ENCODE assay signal across 10 cellular contexts in the genomic region with DNA sequence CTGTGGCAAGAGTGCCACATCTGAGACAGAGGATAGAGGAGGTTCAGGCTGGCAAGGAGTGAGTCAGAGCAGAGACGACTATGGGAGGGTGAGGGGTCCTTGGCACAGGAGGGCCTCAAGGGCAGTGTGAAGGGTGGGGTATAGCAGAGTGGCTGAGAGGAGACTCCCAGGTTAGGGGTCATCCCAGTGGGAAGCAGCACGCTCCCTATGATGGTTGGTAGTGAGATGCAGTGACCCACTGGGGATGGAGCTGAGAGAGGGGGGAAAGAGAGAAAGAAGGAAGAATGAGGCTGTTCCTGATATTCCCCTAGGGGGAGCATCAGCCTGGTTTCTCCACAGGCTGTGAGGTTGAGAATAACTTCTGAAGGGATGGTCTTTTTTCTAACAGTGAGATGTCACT.
DNase-seq lines count a peak whose midpoint lies in the region; ATAC-seq, FAIRE-seq and TF ChIP-seq lines count a peak whose summit lies in the region.
"Had no signal": no experiment of that assay in that cellular context is flagged by ENCODE, and none has a peak within 500 bp of the region (broad histone marks: within the 10 kb centered on the region; RNA-seq: fewer than 3 reads in every experiment).

No MANE protein-coding gene starts in this region.

- ATAC-seq in gastroesophageal sphincter, result no peak
- ATAC-seq: activated CD8-positive, alpha-beta memory T cell treated with anti-CD3 and anti-CD28 coated beads, Interleukin-2, amount 10 ng/mL, durations not matched to agents 7 days and 5 days; lower lobe of right lung had no signal

- H4K20me1 ChIP-seq in endothelial cell of umbilical vein (replicated peaks; ENCODE audit: control insufficient read depth, extremely low read depth, insufficient read depth, low read length), result no peaks in the 10 kb centered on the region

- H3K27me3 ChIP-seq in endothelial cell of umbilical vein (ENCODE audit: control insufficient read depth in 2 of 2, insufficient read depth in 2 of 2, low read length in 2 of 2) (no peaks in the 10 kb centered on the region), gastroesophageal sphincter (no peaks in the 10 kb centered on the region)

- TF ChIP-seq POLR2A in endothelial cell of umbilical vein (IDR thresholded peaks at IDR 0.05; ENCODE audit: low read depth, low read length), result no peak
- no peak for TF ChIP-seq POLR2A in gastroesophageal sphincter (IDR thresholded peaks at IDR 0.05)

- 89 to 90% methylated on average over 1 to 2 of the region's 2 CpGs for WGBS in gastroesophageal sphincter (ENCODE audit: low coverage in 1 of 2), 2 donors

- TF ChIP-seq EP300 in gastroesophageal sphincter (IDR thresholded peaks at IDR 0.05), result no peak

- H3K9me3 ChIP-seq in endothelial cell of umbilical vein (replicated peaks; ENCODE audit: control insufficient read depth, insufficient read depth, low read length) (no peaks in the 10 kb centered on the region), gastroesophageal sphincter (no peaks in the 10 kb centered on the region)
- H3K9me3 ChIP-seq: lower lobe of right lung had no signal

- H3K27ac ChIP-seq in endothelial cell of umbilical vein (ENCODE audit: insufficient read depth, low read depth, low read length), result no peak overlapping the region
- H3K27ac ChIP-seq in gastroesophageal sphincter, result no peak overlapping the region
- H3K27ac ChIP-seq: lower lobe of right lung had no signal

- H3K9ac ChIP-seq in endothelial cell of umbilical vein (replicated peaks; ENCODE audit: extremely low read depth, insufficient read depth, low read length), result no peak overlapping the region

- peak; percentile 21 for DNase-seq in NCI-H2196 (lab: John Stamatoyannopoulos, UW; ENCODE audit: unreplicated experiment)
- no peak for DNase-seq in NCI-H2196 treated with DMSO at 0.1 percent for 48 hours (lab: John Stamatoyannopoulos, UW; ENCODE audit: unreplicated experiment)
- peak; percentile 66 for DNase-seq in NCI-H1694 (lab: John Stamatoyannopoulos, UW)
- DNase-seq in endothelial cell of umbilical vein (ENCODE audit: low read depth, low spot score), result no peak
- peak; percentile 85 for DNase-seq in pons (ENCODE audit: low spot score)
- no peak for DNase-seq in cerebellar cortex (ENCODE audit: low spot score)
- no peak for DNase-seq in activated effector memory CD4-positive, alpha-beta T cell treated with Interleukin-2 at 50 U/mL for 16 hours
- DNase-seq: activated CD8-positive, alpha-beta memory T cell treated with anti-CD3 and anti-CD28 coated beads, Interleukin-2, amount 10 ng/mL, durations not matched to agents 7 days and 5 days; lower lobe of right lung had no signal

- H3K9me1 ChIP-seq in endothelial cell of umbilical vein (replicated peaks; ENCODE audit: control insufficient read depth, extremely low read depth, insufficient read depth, low read length), result no peaks in the 10 kb centered on the region

- no peaks in the 10 kb centered on the region for H3K79me2 ChIP-seq in endothelial cell of umbilical vein (ENCODE audit: control insufficient read depth, insufficient read depth, low read length)

- H3K4me1 ChIP-seq in endothelial cell of umbilical vein (ENCODE audit: control insufficient read depth, extremely low read depth, insufficient read depth, low read length) (no peaks in the 10 kb centered on the region), gastroesophageal sphincter (no peaks in the 10 kb centered on the region)
- H3K4me1 ChIP-seq: lower lobe of right lung had no signal

- H3K4me3 ChIP-seq in endothelial cell of umbilical vein (replicated peaks in 1 of 3; ENCODE audit: insufficient read depth in 1 of 3, low read depth in 1 of 3, low read length in 3 of 3), result no peak overlapping the region
- no peak overlapping the region for H3K4me3 ChIP-seq in gastroesophageal sphincter
- H3K4me3 ChIP-seq: lower lobe of right lung had no signal

- dilution Hi-C loops in endothelial cell of umbilical vein (cut with MboI; ENCODE audit: extremely low pct_ligation_motif_present, low sequenced_read_pairs), result no loop called here

- H3K36me3 ChIP-seq in endothelial cell of umbilical vein (ENCODE audit: control insufficient read depth in 2 of 2, extremely low read depth in 1 of 2, insufficient read depth in 2 of 2, low read length in 2 of 2) (peaks cover 0 to 2% of the 10 kb centered on the region in 2 experiments), gastroesophageal sphincter (peaks cover 0 to 55% of the 10 kb centered on the region in 2 donors)

- TF ChIP-seq CTCF in endothelial cell of umbilical vein (IDR thresholded peaks at IDR 0.05; ENCODE audit: extremely low read depth in 1 of 2, insufficient read depth in 1 of 2, low read depth in 1 of 2, low read length in 2 of 2), result peak; percentile 4 to 7
- TF ChIP-seq CTCF in gastroesophageal sphincter (IDR thresholded peaks at IDR 0.05), result no peak

- CTCF ChIA-PET in endothelial cell of umbilical vein (lab: Charles Lee), result interaction anchor here (1.1 kb wide), 1 partner anchor 18 kb away, joined by 3 read pairs; no protein-coding TSS in a partner anchor

- FAIRE-seq in endothelial cell of umbilical vein (lab: Jason Lieb, UNC), result no peak

- BruUV-seq in endothelial cell of umbilical vein (replicated peaks; lab: Mats Ljungman, UMichigan), result no TSS peak

- intact Hi-C loops in endothelial cell of umbilical vein (cut with micrococcal nuclease), result no loop called here

- no peak overlapping the region for H3K4me2 ChIP-seq in endothelial cell of umbilical vein (ENCODE audit: insufficient read depth, low read length)

- POLR2A ChIA-PET in endothelial cell of umbilical vein (lab: Charles Lee), result no interaction called here

- H2AFZ ChIP-seq in endothelial cell of umbilical vein (ENCODE audit: low read depth, low read length), result no peak overlapping the region

TF ChIP-seq in endothelial cell of umbilical vein, 7 proteins besides CTCF, POLR2A, EP300 and RAD21:
- no peak for TF ChIP-seq FOS (IDR thresholded peaks at IDR 0.05; ENCODE audit: borderline replicate concordance, insufficient read depth, low read length)
- no peak for TF ChIP-seq JUN (IDR thresholded peaks at IDR 0.05; ENCODE audit: borderline replicate concordance, insufficient read depth, insufficient read length, low read depth)
- TF ChIP-seq EZH2 (IDR thresholded peaks at IDR 0.05; ENCODE audit: borderline replicate concordance, low read depth, low read length, severe bottlenecking), result no peak
- no peak for TF ChIP-seq GATA2 (IDR thresholded peaks at IDR 0.05; ENCODE audit: insufficient read depth, insufficient read length, low read depth, low read length)
- no peak for TF ChIP-seq POLR2AphosphoS5 (IDR thresholded peaks at IDR 0.05; ENCODE audit: insufficient read depth, low read depth, low read length)
- TF ChIP-seq, protein P1, sequence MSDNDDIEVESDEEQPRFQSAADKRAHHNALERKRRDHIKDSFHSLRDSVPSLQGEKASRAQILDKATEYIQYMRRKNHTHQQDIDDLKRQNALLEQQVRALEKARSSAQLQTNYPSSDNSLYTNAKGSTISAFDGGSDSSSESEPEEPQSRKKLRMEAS (IDR thresholded peaks at IDR 0.05; ENCODE audit: insufficient read depth, insufficient read length), result no peak
- TF ChIP-seq MYC (IDR thresholded peaks at IDR 0.05; ENCODE audit: low read depth, low read length), result no peak
TF ChIP-seq in endothelial cell of umbilical vein: peak in this region for 0.

Comparison
In these comparisons a context has a peak if more than half of its experiments do, and no peak if none do; other contexts are left out.
1. DNase-seq: peak in NCI-H2196 (single experiment), NCI-H1694 (single experiment) and pons (single experiment); none in NCI-H2196 treated with DMSO at 0.1 percent for 48 hours (single experiment), endothelial cell of umbilical vein (single experiment), cerebellar cortex (single experiment) and activated effector memory CD4-positive, alpha-beta T cell treated with Interleukin-2 at 50 U/mL for 16 hours (single experiment).
2. CTCF ChIP-seq: peak in endothelial cell of umbilical vein (2 of 2); none in gastroesophageal sphincter (0 of 4).